In genomic region chr1:30707412-30708360, GRCh38 we compare ENCODE assay signal across 8 cellular contexts. TPM values are rescaled to one million over a fixed set of nuclear protein-coding genes. Genes with fewer than 3 reads are reported as not detected.
DNase-seq lines count a peak whose midpoint lies in the region; ATAC-seq and TF ChIP-seq lines count a peak whose summit lies in the region.

No MANE protein-coding gene starts in this region.

- peaks cover 4% of the 10 kb centered on the region for H3K27me3 Mint-ChIP-seq in T-helper 2 cell treated with Interferon-gamma antibody and Interleukin-4, amounts not matched to agents 5 μg/mL and 100 μg/mL, for 36 hours (ENCODE audit: low read depth)

- TF ChIP-seq CTCF in astrocyte of the spinal cord (IDR thresholded peaks at IDR 0.05; ENCODE audit: low read depth, low read length) (peak; percentile 82), smooth muscle cell (IDR thresholded peaks at IDR 0.05; ENCODE audit: borderline replicate concordance, insufficient read depth, poor library complexity, severe bottlenecking) (peak; percentile 87)

- no peak overlapping the region for H3K4me2 ChIP-seq in smooth muscle cell

- H3K4me3 Mint-ChIP-seq in T-helper 2 cell treated with Interferon-gamma antibody and Interleukin-4, amounts not matched to agents 5 μg/mL and 100 μg/mL, for 36 hours: no peak overlapping the region

- no peaks in the 10 kb centered on the region for H3K36me3 Mint-ChIP-seq in T-helper 2 cell treated with Interferon-gamma antibody and Interleukin-4, amounts not matched to agents 5 μg/mL and 100 μg/mL, for 36 hours (ENCODE audit: low read depth)

- peaks cover 8% of the 10 kb centered on the region for H3K4me1 ChIP-seq in smooth muscle cell (ENCODE audit: low read depth)

- H3K27ac ChIP-seq in smooth muscle cell (ENCODE audit: low read depth): no peak overlapping the region

- 52% methylated on average over 15 of the region's 16 CpGs for WGBS in smooth muscle cell (ENCODE audit: low lambda C conversion rate)

- H4K20me1 ChIP-seq in smooth muscle cell (ENCODE audit: low read depth): no peaks in the 10 kb centered on the region

- H3K4me3 ChIP-seq in astrocyte of the spinal cord (ENCODE audit: low read depth, low read length) (no peak overlapping the region), smooth muscle cell (no peak overlapping the region)

- no peak for ATAC-seq in GM21423 (IDR thresholded peaks at IDR 0.05; ENCODE audit: unreplicated experiment)

- H2AFZ ChIP-seq in smooth muscle cell (ENCODE audit: low read depth): no peak overlapping the region

- DNase-seq in NCI-H1417 (lab: John Stamatoyannopoulos, UW) (peak; percentile 70 to 89 (median 83)), NCI-H1417 treated with DMSO at 0.1 percent for 48 hours (lab: John Stamatoyannopoulos, UW) (no peak), NCI-H146 treated with DMSO at 0.1 percent for 48 hours (lab: John Stamatoyannopoulos, UW; ENCODE audit: unreplicated experiment) (peak; percentile 14), astrocyte of the spinal cord (ENCODE audit: low read depth, low spot score) (peak; percentile 52), hippocampal formation (lab: John Stamatoyannopoulos, UW) (peak; percentile 78 to 79), smooth muscle cell (lab: John Stamatoyannopoulos, UW; ENCODE audit: unreplicated experiment) (peak; percentile 27)
- DNase-seq in T-helper 2 cell treated with Interferon-gamma antibody and Interleukin-4, amounts not matched to agents 5 μg/mL and 100 μg/mL, for 36 hours (ENCODE audit: low spot score): peak; percentile 38

- H3K9ac ChIP-seq in smooth muscle cell (ENCODE audit: low read depth): no peak overlapping the region

- H3K27me3 ChIP-seq in smooth muscle cell (ENCODE audit: low read depth): no peaks in the 10 kb centered on the region

- H3K9me3 Mint-ChIP-seq in T-helper 2 cell treated with Interferon-gamma antibody and Interleukin-4, amounts not matched to agents 5 μg/mL and 100 μg/mL, for 36 hours: no peaks in the 10 kb centered on the region

- peaks cover 1% of the 10 kb centered on the region for H3K4me1 Mint-ChIP-seq in T-helper 2 cell treated with Interferon-gamma antibody and Interleukin-4, amounts not matched to agents 5 μg/mL and 100 μg/mL, for 36 hours (ENCODE audit: low read depth)

- H3K36me3 ChIP-seq in smooth muscle cell (ENCODE audit: low read depth): no peaks in the 10 kb centered on the region

- in situ Hi-C loops in astrocyte of the spinal cord (cut with HindIII; ENCODE audit: low sequenced_read_pairs): no loop called here

- H3K9me3 ChIP-seq in smooth muscle cell (replicated peaks; ENCODE audit: low read depth): no peaks in the 10 kb centered on the region

- H3K79me2 ChIP-seq in smooth muscle cell (ENCODE audit: low read depth): no peaks in the 10 kb centered on the region

- no peaks in the 10 kb centered on the region for H3F3A ChIP-seq in smooth muscle cell (ENCODE audit: low read depth)

- H3K27ac Mint-ChIP-seq in T-helper 2 cell treated with Interferon-gamma antibody and Interleukin-4, amounts not matched to agents 5 μg/mL and 100 μg/mL, for 36 hours: no peak overlapping the region

RNA-seq across cellular contexts. Expression of gene MATN1, which starts 15.7 kb away (rescaled TPM):
- total RNA-seq in smooth muscle cell: 0.36 and 2.0 TPM in 2 replicates
- 0.40 and 0.61 TPM in 2 replicates for polyA plus RNA-seq in smooth muscle cell

RNA-seq across cellular contexts. Expression of gene LAPTM5, which starts 49.9 kb away (rescaled TPM):
- 0.49 and 1.4 TPM in 2 replicates for total RNA-seq in smooth muscle cell
- polyA plus RNA-seq in smooth muscle cell: 0.63 and 1.6 TPM in 2 replicates
